ENCODE assay signal across 8 cellular contexts in the genomic region with DNA sequence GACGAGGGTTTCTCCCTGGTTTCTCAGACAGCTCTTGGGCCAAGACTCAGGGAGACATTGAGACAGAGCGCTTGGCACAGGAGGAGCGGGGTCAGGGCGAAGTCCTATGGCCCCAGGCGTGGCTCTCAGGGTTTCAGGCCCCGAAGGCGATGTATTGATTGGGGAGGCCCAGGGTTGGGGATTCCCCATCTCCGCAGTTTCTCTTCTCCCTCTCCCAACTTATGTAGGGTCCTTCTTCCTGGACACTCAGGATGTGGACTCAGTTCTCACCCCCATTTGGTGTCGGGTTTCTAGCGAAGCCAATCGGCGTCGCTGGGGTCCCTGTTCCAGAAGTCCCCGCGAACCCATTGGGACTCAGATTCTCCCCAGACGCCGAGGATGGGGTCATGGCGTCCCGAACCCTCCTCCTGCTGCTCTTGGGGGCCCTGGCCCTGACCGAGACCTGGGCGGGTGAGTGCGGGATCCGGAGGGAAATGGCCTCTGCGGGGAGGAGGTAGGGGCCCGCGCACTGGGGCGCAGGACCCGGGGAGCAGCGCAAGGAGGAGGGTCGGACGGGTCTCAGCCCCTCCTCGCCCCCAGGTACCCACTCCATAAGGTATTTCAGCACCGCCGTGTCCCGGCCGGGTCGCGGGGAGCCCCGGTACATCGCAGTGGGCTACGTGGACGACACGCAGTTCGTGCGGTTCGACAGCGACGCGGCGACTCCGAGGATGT. TPM values are rescaled to one million over a fixed set of nuclear protein-coding genes. Genes with fewer than 3 reads are reported as not detected.
DNase-seq lines count a peak whose midpoint lies in the region; ATAC-seq and TF ChIP-seq lines count a peak whose summit lies in the region.

No MANE protein-coding gene starts in this region.

- peak; percentile 37 for ATAC-seq in activated CD4-positive, alpha-beta T cell treated with anti-CD3 and anti-CD28 coated beads for 36 hours
- ATAC-seq in upper lobe of left lung (ENCODE audit: low FRiP score in 2 of 2): peak; percentile 42 to 81

- H3K4me1 ChIP-seq in mammary epithelial cell (ENCODE audit: insufficient read depth, low read length) (peaks cover 31% of the 10 kb centered on the region), liver (ENCODE audit: control insufficient read depth in 4 of 4, insufficient read depth in 4 of 4, low read length in 3 of 4) (peaks cover 0 to 10% (median 0%) of the 10 kb centered on the region in 4 donors), upper lobe of left lung (peaks cover 0 to 5% (median 2%) of the 10 kb centered on the region in 4 donors)

- H3K9ac ChIP-seq in mammary epithelial cell (ENCODE audit: insufficient read depth, low read length): peak overlapping the region; percentile 75
- peak overlapping the region; percentile 56 to 90 for H3K9ac ChIP-seq in liver (ENCODE audit: low read depth in 1 of 2, low read length in 2 of 2)

- H3K4me3 Mint-ChIP-seq in activated CD4-positive, alpha-beta T cell treated with anti-CD3 and anti-CD28 coated beads for 36 hours: peak overlapping the region; percentile 82

- no peaks in the 10 kb centered on the region for H4K20me1 ChIP-seq in mammary epithelial cell (ENCODE audit: insufficient read depth, low read length)

- WGBS in mammary epithelial cell (ENCODE audit: low coverage, missing lambda C conversion rate): 11% methylated on average over 14 of the region's 51 CpGs
- 4% methylated on average over 51 of the region's 51 CpGs for WGBS in liver
- WGBS in upper lobe of left lung, 2 donors: 38% methylated on average over 17 of the region's 51 CpGs; no CpG with 5 or more reads in 1 of the 2 donors

- H3K4me3 ChIP-seq in mammary epithelial cell (replicated peaks in 1 of 3; ENCODE audit: insufficient read depth in 1 of 3, low read depth in 2 of 3, low read length in 3 of 3): peak overlapping the region; percentile 48 to 63 (median 59)
- H3K4me3 ChIP-seq in liver (ENCODE audit: low read depth in 1 of 3, low read length in 3 of 3): peak overlapping the region; percentile 52 to 78 (median 64)
- peak overlapping the region in 3 of 4 donors; percentile 51 to 73 (median 70) for H3K4me3 ChIP-seq in upper lobe of left lung

- POLR2A ChIA-PET in activated CD4-positive, alpha-beta T cell treated with anti-CD3 and anti-CD28 coated beads for 36 hours (lab: Charles Lee): no interaction called here

- no peaks in the 10 kb centered on the region for H3K79me2 ChIP-seq in mammary epithelial cell (ENCODE audit: insufficient read depth, low read length)

- peak overlapping the region; percentile 97 for H3K4me2 ChIP-seq in mammary epithelial cell (ENCODE audit: insufficient read depth, low read depth, low read length)

- H3K36me3 ChIP-seq in mammary epithelial cell (ENCODE audit: insufficient read depth, low read length): no peaks in the 10 kb centered on the region
- no peaks in the 10 kb centered on the region for H3K36me3 ChIP-seq in liver (ENCODE audit: control insufficient read depth in 4 of 4, insufficient read depth in 3 of 4, low read depth in 1 of 4, low read length in 3 of 4)
- H3K36me3 ChIP-seq in upper lobe of left lung: no peaks in the 10 kb centered on the region

- H3K4me1 Mint-ChIP-seq in activated CD4-positive, alpha-beta T cell treated with anti-CD3 and anti-CD28 coated beads for 36 hours: peaks cover 32% of the 10 kb centered on the region

- no peaks in the 10 kb centered on the region for H3K9me3 Mint-ChIP-seq in activated CD4-positive, alpha-beta T cell treated with anti-CD3 and anti-CD28 coated beads for 36 hours (ENCODE audit: low read depth)

- H3K27me3 ChIP-seq in mammary epithelial cell (ENCODE audit: insufficient read depth, low read length) (no peaks in the 10 kb centered on the region), liver (ENCODE audit: control insufficient read depth in 4 of 4, insufficient read depth in 4 of 4, low read length in 3 of 4) (no peaks in the 10 kb centered on the region), upper lobe of left lung (no peaks in the 10 kb centered on the region)

- peak overlapping the region; percentile 85 for H3K27ac ChIP-seq in mammary epithelial cell (ENCODE audit: insufficient read depth, low read depth, low read length)
- H3K27ac ChIP-seq in liver (ENCODE audit: low read depth in 1 of 2, low read length in 2 of 2): peak overlapping the region; percentile 68 to 96
- peak overlapping the region in 3 of 4 donors; percentile 82 to 99 (median 96) for H3K27ac ChIP-seq in upper lobe of left lung

- H2AFZ ChIP-seq in mammary epithelial cell (ENCODE audit: low read depth, low read length): peak overlapping the region; percentile 90

- dilution Hi-C loops in mammary epithelial cell (cut with HindIII; ENCODE audit: low sequenced_read_pairs): no loop called here

- no TSS peak for BruUV-seq in mammary epithelial cell (replicated peaks; lab: Mats Ljungman, UMichigan)

- peaks cover 14% of the 10 kb centered on the region for H3K36me3 Mint-ChIP-seq in activated CD4-positive, alpha-beta T cell treated with anti-CD3 and anti-CD28 coated beads for 36 hours (ENCODE audit: low read depth)

- H3K9me3 ChIP-seq in mammary epithelial cell (replicated peaks; ENCODE audit: insufficient read depth, low read length) (no peaks in the 10 kb centered on the region), liver (ENCODE audit: control insufficient read depth in 4 of 4, low read length in 3 of 4) (no peaks in the 10 kb centered on the region), upper lobe of left lung (no peaks in the 10 kb centered on the region)

- no peak for TF ChIP-seq RAD21 in liver (IDR thresholded peaks at IDR 0.05)

- TF ChIP-seq CTCF in mammary epithelial cell (conservative IDR thresholded peaks at IDR 0.05 in 1 of 2, IDR thresholded peaks at IDR 0.05 in 1 of 2; ENCODE audit: extremely low read depth in 1 of 2, insufficient read depth in 1 of 2, low read depth in 1 of 2, low read length in 2 of 2): no peak
- TF ChIP-seq CTCF in liver (IDR thresholded peaks at IDR 0.05; ENCODE audit: low read depth, low read length, missing input control): no peak
- no peak for TF ChIP-seq CTCF in upper lobe of left lung (IDR thresholded peaks at IDR 0.05)

- intact Hi-C loops in activated CD4-positive, alpha-beta T cell treated with anti-CD3 and anti-CD28 coated beads for 36 hours (cut with DNase I, micrococcal nuclease): loop anchor here (1.0 to 5.0 kb wide), 5 partner anchors 38 to 274 kb away; a partner anchor contains a TSS
- intact Hi-C loops in mammary epithelial cell (cut with micrococcal nuclease): no loop called here

- CTCF ChIA-PET in activated CD4-positive, alpha-beta T cell treated with anti-CD3 and anti-CD28 coated beads for 36 hours (lab: Charles Lee): interaction anchor here (1.0 kb wide), 1 partner anchor 38 kb away, joined by 10 read pairs; no protein-coding TSS in a partner anchor
- CTCF ChIA-PET in mammary epithelial cell (lab: Charles Lee; ENCODE audit: low non-redundant PET): no interaction called here

- peak overlapping the region; percentile 94 for H3K27ac Mint-ChIP-seq in activated CD4-positive, alpha-beta T cell treated with anti-CD3 and anti-CD28 coated beads for 36 hours

- no peaks in the 10 kb centered on the region for H3K27me3 Mint-ChIP-seq in activated CD4-positive, alpha-beta T cell treated with anti-CD3 and anti-CD28 coated beads for 36 hours

- in situ Hi-C loops in mammary epithelial cell (cut with MboI; ENCODE audit: low sequenced_read_pairs in 2 of 2): no loop called here

- TF ChIP-seq POLR2A in upper lobe of left lung (IDR thresholded peaks at IDR 0.05): no peak

- DNase-seq in activated CD4-positive, alpha-beta T cell treated with anti-CD3 and anti-CD28 coated beads for 36 hours: peak; percentile 56
- DNase-seq in activated CD4-positive, alpha-beta T cell treated with anti-CD3 and anti-CD28 coated beads for 1 hour: no peak
- peak; percentile 26 for DNase-seq in M059J (ENCODE audit: low read depth)
- DNase-seq in mammary epithelial cell: no peak
- no peak for DNase-seq in upper lobe of left lung
- DNase-seq in NCI-H187 treated with DMSO at 0.1 percent for 48 hours (lab: John Stamatoyannopoulos, UW): no peak
- no peak for DNase-seq in kidney tubule cell (ENCODE audit: low spot score)

- TF ChIP-seq EP300 in upper lobe of left lung (IDR thresholded peaks at IDR 0.05): no peak

TF ChIP-seq in liver, 16 proteins besides CTCF, POLR2A, EP300 and RAD21 (continues in another document):
- TF ChIP-seq FOXA2 (IDR thresholded peaks at IDR 0.05): no peak
- TF ChIP-seq YY1 (IDR thresholded peaks at IDR 0.05): peak; percentile 11
- TF ChIP-seq TAF1 (conservative IDR thresholded peaks at IDR 0.05): no peak
- TF ChIP-seq, protein P1, sequence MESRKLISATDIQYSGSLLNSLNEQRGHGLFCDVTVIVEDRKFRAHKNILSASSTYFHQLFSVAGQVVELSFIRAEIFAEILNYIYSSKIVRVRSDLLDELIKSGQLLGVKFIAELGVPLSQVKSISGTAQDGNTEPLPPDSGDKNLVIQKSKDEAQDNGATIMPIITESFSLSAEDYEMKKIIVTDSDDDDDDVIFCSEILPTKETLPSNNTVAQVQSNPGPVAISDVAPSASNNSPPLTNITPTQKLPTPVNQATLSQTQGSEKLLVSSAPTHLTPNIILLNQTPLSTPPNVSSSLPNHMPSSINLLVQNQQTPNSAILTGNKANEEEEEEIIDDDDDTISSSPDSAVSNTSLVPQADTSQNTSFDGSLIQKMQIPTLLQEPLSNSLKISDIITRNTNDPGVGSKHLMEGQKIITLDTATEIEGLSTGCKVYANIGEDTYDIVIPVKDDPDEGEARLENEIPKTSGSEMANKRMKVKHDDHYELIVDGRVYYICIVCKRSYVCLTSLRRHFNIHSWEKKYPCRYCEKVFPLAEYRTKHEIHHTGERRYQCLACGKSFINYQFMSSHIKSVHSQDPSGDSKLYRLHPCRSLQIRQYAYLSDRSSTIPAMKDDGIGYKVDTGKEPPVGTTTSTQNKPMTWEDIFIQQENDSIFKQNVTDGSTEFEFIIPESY (IDR thresholded peaks at IDR 0.05): no peak
- no peak for TF ChIP-seq NR2F2 (IDR thresholded peaks at IDR 0.05)
- no peak for TF ChIP-seq FOXA1 (IDR thresholded peaks at IDR 0.05)
- TF ChIP-seq, protein P2, sequence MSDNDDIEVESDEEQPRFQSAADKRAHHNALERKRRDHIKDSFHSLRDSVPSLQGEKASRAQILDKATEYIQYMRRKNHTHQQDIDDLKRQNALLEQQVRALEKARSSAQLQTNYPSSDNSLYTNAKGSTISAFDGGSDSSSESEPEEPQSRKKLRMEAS (IDR thresholded peaks at IDR 0.05): no peak
- no peak for TF ChIP-seq GABPA (IDR thresholded peaks at IDR 0.05 in 1 of 2, conservative IDR thresholded peaks at IDR 0.05 in 1 of 2)
- TF ChIP-seq EGR1 (IDR thresholded peaks at IDR 0.05; ENCODE audit: low read depth in 2 of 2): no peak
- peak; percentile 39 for TF ChIP-seq HNF4G (IDR thresholded peaks at IDR 0.05)

RNA-seq across cellular contexts. Expression of a gene that starts 16.1 kb away (rescaled TPM):
- 1,000 to 10,000 TPM; 1,053 to 1,189 TPM for total RNA-seq in activated CD4-positive, alpha-beta T cell treated with anti-CD3 and anti-CD28 coated beads for 36 hours
- total RNA-seq in M059J (2014; rRNA removed; shearing (Covaris generic)): 1,733 and 2,135 TPM in 2 replicates
- total RNA-seq in mammary epithelial cell: 100 to 1,000 TPM; 217 to 345 TPM
- polyA plus RNA-seq in mammary epithelial cell: 291 TPM
- 188 TPM for polyA minus RNA-seq in mammary epithelial cell
- 100 to 1,000 TPM; 145 to 191 TPM for total RNA-seq in liver
- 100 to 1,000 TPM; 256 to 321 TPM for polyA plus RNA-seq in liver
- 1,000 to 10,000 TPM in 3 of 6 donors, 100 to 1,000 TPM in 3; 497 to 1,319 (median 949) TPM for total RNA-seq in upper lobe of left lung

Comparison
In these comparisons a context has a peak if more than half of its experiments do, and no peak if none do; other contexts are left out.
1. DNase-seq: peak in activated CD4-positive, alpha-beta T cell treated with anti-CD3 and anti-CD28 coated beads for 36 hours (single experiment) and M059J (single experiment); none in activated CD4-positive, alpha-beta T cell treated with anti-CD3 and anti-CD28 coated beads for 1 hour (single experiment), mammary epithelial cell (single experiment), upper lobe of left lung (0 of 2), NCI-H187 treated with DMSO at 0.1 percent for 48 hours (single experiment) and kidney tubule cell (single experiment).
2. Peak in every context shown above with its lines, with median percentiles within 50 percentile points of each other: H3K27ac ChIP-seq and H3K4me3 ChIP-seq.